In genomic region chr9:37929441-37929895, GRCh38 we compare ENCODE assay signal across 1 cellular context.
TF ChIP-seq lines count a peak whose summit lies in the region.

No MANE protein-coding gene starts in this region.

TF ChIP-seq in SK-N-SH, 30 proteins besides CTCF, POLR2A, EP300 and RAD21 (continued from another document):
- TF ChIP-seq USF1 (IDR thresholded peaks at IDR 0.05; ENCODE audit: borderline replicate concordance, low read depth): no peak
- no peak for TF ChIP-seq SMC3 (IDR thresholded peaks at IDR 0.05; ENCODE audit: low read depth, low read length)
- TF ChIP-seq USF2 (IDR thresholded peaks at IDR 0.05; ENCODE audit: borderline replicate concordance, low read depth, low read length): no peak
- TF ChIP-seq IRF3 (IDR thresholded peaks at IDR 0.05; ENCODE audit: low read depth, low read length): no peak
- 0 out of 2 replicates have a peak, but pooled peaks have one; percentile 23 for TF ChIP-seq TCF12 (IDR thresholded peaks at IDR 0.05)
- TF ChIP-seq MAX (IDR thresholded peaks at IDR 0.05; ENCODE audit: low read depth): no peak; the same call in 1 of the 2 replicates
- TF ChIP-seq GATA2 (CRISPR knock-in tag; IDR thresholded peaks at IDR 0.05): no peak
- no peak for TF ChIP-seq PBX3 (IDR thresholded peaks at IDR 0.05)
- no peak for TF ChIP-seq ZBTB33 (IDR thresholded peaks at IDR 0.05; ENCODE audit: borderline replicate concordance, low read depth)
- TF ChIP-seq RFX5 (IDR thresholded peaks at IDR 0.05; ENCODE audit: low read length): no peak
